20 cellular contexts compared by ENCODE assay signal in genomic region chr19:18439910-18440237, GRCh38. TPM values are rescaled to one million over a fixed set of nuclear protein-coding genes. Genes with fewer than 3 reads are reported as not detected.
DNase-seq lines count a peak whose midpoint lies in the region; ATAC-seq, FAIRE-seq and TF ChIP-seq lines count a peak whose summit lies in the region.
"Had no signal": no experiment of that assay in that cellular context is flagged by ENCODE, and none has a peak within 500 bp of the region (broad histone marks: within the 10 kb centered on the region; RNA-seq: fewer than 3 reads in every experiment).

No MANE protein-coding gene starts in this region.

- ATAC-seq in A549 (no peak), GM18873 (IDR thresholded peaks at IDR 0.05; ENCODE audit: low FRiP score, unreplicated experiment) (no peak), HG03521 (IDR thresholded peaks at IDR 0.05; ENCODE audit: unreplicated experiment) (no peak)
- ATAC-seq: gastrocnemius medialis, upper lobe of right lung had no signal

- peak overlapping the region; percentile 74 to 81 (median 81) for H3K4me3 Mint-ChIP-seq in nephron
- H3K4me3 Mint-ChIP-seq: activated T-cell treated with anti-CD3 and anti-CD28 coated beads, Interleukin-2, amount 50 U/mL, for 72 hours had no signal

- H3K27ac Mint-ChIP-seq in nephron: peak overlapping the region; percentile 96 to 98 (median 98)
- H3K27ac Mint-ChIP-seq: activated T-cell treated with anti-CD3 and anti-CD28 coated beads, Interleukin-2, amount 50 U/mL, for 72 hours had no signal

- TF ChIP-seq CTCF in A549 (IDR thresholded peaks at IDR 0.05) (no peak), nephron (IDR thresholded peaks at IDR 0.05; ENCODE audit: unreplicated experiment in 3 of 3) (no peak)

- peaks cover 36% of the 10 kb centered on the region for H3K4me1 Mint-ChIP-seq in nephron

- TF ChIP-seq POLR2A in A549 (IDR thresholded peaks at IDR 0.05; ENCODE audit: low read length): no peak

- no peak for FAIRE-seq in A549 (lab: Jason Lieb, UNC)
- FAIRE-seq: D721Med, endothelial cell of umbilical vein had no signal

- H3K36me3 ChIP-seq in HUES48 (ENCODE audit: control insufficient read depth, insufficient read depth, low read length): peaks cover 28% of the 10 kb centered on the region

- DNase-seq in A549 (ENCODE audit: low read depth in 1 of 2, low spot score in 1 of 2) (no peak), caudate nucleus (lab: John Stamatoyannopoulos, UW) (no peak), NAMALWA (ENCODE audit: low spot score) (no peak), NCI-H774 (lab: John Stamatoyannopoulos, UW) (no peak)
- DNase-seq: activated CD4-positive, alpha-beta T cell treated with anti-CD3 and anti-CD28 coated beads, Interleukin-2, amount 50 U/mL, for 4 hours; gastrocnemius medialis; NCI-H187; NCI-H446 treated with DMSO at 0.1 percent for 48 hours; stimulated activated CD4-positive, alpha-beta T cell treated with anti-CD3 and anti-CD28 coated beads, Interleukin-4, amount 100 ng/mL, for 1 hour; stimulated activated CD8-positive, alpha-beta memory T cell treated with anti-CD3 and anti-CD28 coated beads, Interleukin-4, amount 100 ng/mL, for 48 hours; upper lobe of right lung had no signal

- no peaks in the 10 kb centered on the region for H3K27me3 ChIP-seq in HUES48 (ENCODE audit: control insufficient read depth, insufficient read depth, low read length)
- H3K27me3 ChIP-seq: SJSA1, upper lobe of right lung had no signal

- H3K4me3 ChIP-seq in A549: no peak overlapping the region
- no peak overlapping the region for H3K4me3 ChIP-seq in HUES48 (ENCODE audit: low read depth, low read length)
- H3K4me3 ChIP-seq: gastrocnemius medialis, SJSA1, upper lobe of right lung had no signal

- no peaks in the 10 kb centered on the region for H3K27me3 Mint-ChIP-seq in nephron (ENCODE audit: low read depth)

- peak overlapping the region; percentile 9; the same call in 1 of the 3 replicates for H3K4me2 ChIP-seq in A549

- WGBS in A549 (ENCODE audit: missing lambda C conversion rate): 79% methylated on average over 9 of the region's 9 CpGs

- peak overlapping the region in 1 of 2 experiments; percentile 36; a peak in 2 of 6 replicates for H3K27ac ChIP-seq in A549
- H3K27ac ChIP-seq in HUES48 (ENCODE audit: low read depth, low read length): peak overlapping the region; percentile 18
- H3K27ac ChIP-seq in caudate nucleus (ENCODE audit: low read depth, low read length): peak overlapping the region; percentile 16
- H3K27ac ChIP-seq: HL-60, SJSA1, upper lobe of right lung had no signal

- H3K9me3 ChIP-seq in A549 (no peaks in the 10 kb centered on the region), HUES48 (ENCODE audit: control insufficient read depth, insufficient read depth, low read length) (no peaks in the 10 kb centered on the region)
- H3K9me3 ChIP-seq: gastrocnemius medialis, SJSA1, upper lobe of right lung had no signal

- peaks cover 5% of the 10 kb centered on the region for H3K36me3 Mint-ChIP-seq in nephron (ENCODE audit: low read depth)

- no peaks in the 10 kb centered on the region for H3K9me3 Mint-ChIP-seq in nephron

- CTCF ChIA-PET in A549 (lab: Yijun Ruan, JAX): interaction anchor here (0.5 to 3.3 kb wide), 5 partner anchors 11 to 295 kb away, joined by 3 to 18 read pairs (median 3); no protein-coding TSS in a partner anchor

- H3K4me1 ChIP-seq in A549 (peaks cover 30% of the 10 kb centered on the region), HUES48 (ENCODE audit: control insufficient read depth, insufficient read depth, low read length) (peaks cover 15% of the 10 kb centered on the region)

- no peak overlapping the region for H3K9ac ChIP-seq in HUES48 (ENCODE audit: low read depth, low read length)

- TF ChIP-seq RAD21 in A549 (conservative IDR thresholded peaks at IDR 0.05 in 1 of 2, IDR thresholded peaks at IDR 0.05 in 1 of 2): no peak

- POLR2A ChIA-PET in A549 (lab: Yijun Ruan, JAX): interaction anchor here (0.5 to 1.1 kb wide), 2 partner anchors 59 to 149 kb away, joined by 3 read pairs; no protein-coding TSS in a partner anchor

- no peak for TF ChIP-seq EP300 in A549 (IDR thresholded peaks at IDR 0.05)

TF ChIP-seq in A549, 52 proteins besides CTCF, POLR2A, EP300 and RAD21:
- TF ChIP-seq JUN (IDR thresholded peaks at IDR 0.05) (no peak), TP53 (CRISPR knock-in tag; IDR thresholded peaks at IDR 0.05) (no peak), MYC (IDR thresholded peaks at IDR 0.05; ENCODE audit: borderline replicate concordance, low read length) (no peak), ESRRA (IDR thresholded peaks at IDR 0.05; ENCODE audit: borderline replicate concordance, low read length) (no peak), MAFK (IDR thresholded peaks at IDR 0.05; ENCODE audit: partially characterized antibody) (no peak), HMGXB4 (CRISPR knock-in tag; IDR thresholded peaks at IDR 0.05; ENCODE audit: borderline replicate concordance) (no peak), FOXS1 (CRISPR knock-in tag; IDR thresholded peaks at IDR 0.05) (no peak), CEBPB (IDR thresholded peaks at IDR 0.05) (no peak), RCOR1 (IDR thresholded peaks at IDR 0.05; ENCODE audit: low read depth, low read length) (no peak), FOSL2 (IDR thresholded peaks at IDR 0.05) (no peak), FOSL2 (CRISPR knock-in tag; IDR thresholded peaks at IDR 0.05) (no peak), KDM1A (IDR thresholded peaks at IDR 0.05; ENCODE audit: low read depth) (no peak)
TF ChIP-seq in A549: peak in this region for 0.

RNA-seq across cellular contexts. Expression of gene ISYNA1, which starts 1.9 kb away (rescaled TPM):
- polyA plus RNA-seq in A549 (2011; rRNA removed): 17.6 and 18.0 TPM in 2 replicates
- polyA plus RNA-seq in A549 (2012; cell fraction: cytosol; rRNA removed): 43.0 and 56.5 TPM in 2 replicates
- 199 and 307 TPM in 2 replicates for polyA plus RNA-seq in A549 (2012; cell fraction: nucleus; rRNA removed)
- polyA plus RNA-seq in A549 (2017; fragmentation: RNase III; extraction: RNeasy Plus Mini Kit Qiagen cat#74134 plus additional on column Dnase treatment): 48.5 to 71.0 TPM (median 60.7 TPM) in 3 replicates
- 17.4 and 29.8 TPM in 2 replicates for polyA minus RNA-seq in A549 (2011; rRNA and poly(A)+ RNA removed)

RNA-seq across cellular contexts. Expression of gene SSBP4, which starts 20.7 kb away (rescaled TPM):
- polyA plus RNA-seq in A549 (2011; rRNA removed) (5.4 and 6.9 TPM in 2 replicates), A549 (2017; fragmentation: RNase III; extraction: RNeasy Plus Mini Kit Qiagen cat#74134 plus additional on column Dnase treatment) (37.8 to 43.2 TPM (median 41.5 TPM) in 3 replicates)
- 28.5 and 47.8 TPM in 2 replicates for polyA plus RNA-seq in A549 (2012; cell fraction: cytosol; rRNA removed)
- polyA plus RNA-seq in A549 (2012; cell fraction: nucleus; rRNA removed): 69.4 and 124 TPM in 2 replicates
- 5.0 and 10.7 TPM in 2 replicates for polyA minus RNA-seq in A549 (2011; rRNA and poly(A)+ RNA removed)

RNA-seq across cellular contexts. Expression of gene LRRC25, which starts 42.5 kb away (rescaled TPM):
- not detected in 2 replicates for polyA plus RNA-seq in A549 (2011; rRNA removed)
- not detected in 2 replicates for polyA plus RNA-seq in A549 (2012; cell fraction: cytosol; rRNA removed)
- polyA plus RNA-seq in A549 (2012; cell fraction: nucleus; rRNA removed): not detected in 2 replicates
- not detected in 3 replicates for polyA plus RNA-seq in A549 (2017; fragmentation: RNase III; extraction: RNeasy Plus Mini Kit Qiagen cat#74134 plus additional on column Dnase treatment)
- not detected in 2 replicates for polyA minus RNA-seq in A549 (2011; rRNA and poly(A)+ RNA removed)
- polyA plus RNA-seq: endothelial cell of umbilical vein had no signal

RNA-seq across cellular contexts. Expression of gene GDF15, which starts 53.9 kb away (rescaled TPM):
- polyA plus RNA-seq in A549 (2011; rRNA removed) (67.8 and 78.5 TPM in 2 replicates), A549 (2017; fragmentation: RNase III; extraction: RNeasy Plus Mini Kit Qiagen cat#74134 plus additional on column Dnase treatment) (53.4 to 58.4 TPM (median 56.9 TPM) in 3 replicates)
- polyA plus RNA-seq in A549 (2012; cell fraction: cytosol; rRNA removed): 120 and 188 TPM in 2 replicates
- 132 and 182 TPM in 2 replicates for polyA plus RNA-seq in A549 (2012; cell fraction: nucleus; rRNA removed)
- polyA minus RNA-seq in A549 (2011; rRNA and poly(A)+ RNA removed): 33.4 and 59.6 TPM in 2 replicates
